Comparison of ENCODE assay signal across 28 cellular contexts in the genomic region with DNA sequence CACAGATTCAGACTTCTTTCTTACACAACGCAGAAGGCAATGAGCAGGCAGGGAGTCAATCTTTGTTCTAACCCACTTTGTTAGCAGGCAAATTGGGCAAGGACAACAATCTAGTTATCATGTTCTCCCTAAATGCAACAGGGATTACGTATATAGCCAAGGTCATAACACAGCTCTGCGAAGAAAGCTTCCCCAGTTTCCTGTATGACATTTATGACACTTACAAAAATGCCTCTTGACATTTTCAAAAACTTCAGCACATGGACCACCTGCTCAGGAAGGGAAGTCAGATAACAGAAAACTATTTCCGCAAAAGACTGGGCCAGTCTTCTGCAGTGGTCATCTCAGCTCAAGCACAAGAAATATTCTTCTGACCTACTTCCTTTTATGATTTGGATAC.
DNase-seq lines count a peak whose midpoint lies in the region; ATAC-seq and TF ChIP-seq lines count a peak whose summit lies in the region.
"Had no signal": no experiment of that assay in that cellular context is flagged by ENCODE, and none has a peak within 500 bp of the region (broad histone marks: within the 10 kb centered on the region; RNA-seq: fewer than 3 reads in every experiment).

No MANE protein-coding gene starts in this region.

- DNase-seq in heart left ventricle (no peak), right atrium auricular region (ENCODE audit: low spot score) (no peak), NOMO-1 (lab: John Stamatoyannopoulos, UW; ENCODE audit: unreplicated experiment in 2 of 2) (peak; percentile 42 to 56), fibroblast of villous mesenchyme (ENCODE audit: low read depth) (peak; percentile 83), left lobe of liver (ENCODE audit: low spot score) (no peak), cerebellum (ENCODE audit: low spot score) (no peak)
- no peak for DNase-seq in stimulated activated naive B cell treated with anti-CD40 and anti-IgM and Interleukin-4, amounts not matched to agents 10 μg/mL and 1 μg/mL and 100 μg/mL, for 72 hours
- no peak for DNase-seq in activated CD8-positive, alpha-beta memory T cell treated with anti-CD3 and anti-CD28 coated beads, Interleukin-2, amount 10 ng/mL, durations not matched to agents 7 days and 5 days
- DNase-seq: activated CD4-positive, alpha-beta memory T cell treated with anti-CD3 and anti-CD28 coated beads, Interleukin-2, amount 10 ng/mL, durations not matched to agents 7 days and 5 days; activated CD4-positive, alpha-beta T cell treated with anti-CD3 and anti-CD28 coated beads for 1 hour; activated CD8-positive, alpha-beta memory T cell treated with anti-CD3 and anti-CD28 coated beads, Interleukin-2, amount 50 U/mL, for 48 hours; activated naive CD4-positive, alpha-beta T cell treated with Interleukin-2 at 50 U/mL for 16 hours; CD8-positive, alpha-beta T cell; central memory CD4-positive, alpha-beta T cell; effector memory CD8-positive, alpha-beta T cell; foreskin keratinocyte; H7; mammary epithelial cell; NCI-H1092; NCI-H1694 treated with DMSO at 0.1 percent for 48 hours; NCI-H82; ovary; RPMI8226; stimulated activated naive CD8-positive, alpha-beta T cell treated with anti-CD3 and anti-CD28 coated beads, Interleukin-15, Interleukin-2, amounts not matched to agents 100 U/mL and 50 U/mL, for 24 hours; T-helper 17 cell had no signal

- H3K36me3 Mint-ChIP-seq in stimulated activated naive B cell treated with anti-CD40 and anti-IgM and Interleukin-4, amounts not matched to agents 10 μg/mL and 1 μg/mL and 100 μg/mL, for 72 hours = no peaks in the 10 kb centered on the region
- H3K36me3 Mint-ChIP-seq in activated CD8-positive, alpha-beta memory T cell treated with anti-CD3 and anti-CD28 coated beads, Interleukin-2, amount 10 ng/mL, durations not matched to agents 7 days and 5 days = no peaks in the 10 kb centered on the region
- H3K36me3 Mint-ChIP-seq: CD8-positive, alpha-beta T cell had no signal

- H3K4me3 Mint-ChIP-seq in stimulated activated naive B cell treated with anti-CD40 and anti-IgM and Interleukin-4, amounts not matched to agents 10 μg/mL and 1 μg/mL and 100 μg/mL, for 72 hours = no peak overlapping the region
- no peak overlapping the region for H3K4me3 Mint-ChIP-seq in activated CD8-positive, alpha-beta memory T cell treated with anti-CD3 and anti-CD28 coated beads, Interleukin-2, amount 10 ng/mL, durations not matched to agents 7 days and 5 days
- H3K4me3 Mint-ChIP-seq: activated CD4-positive, alpha-beta memory T cell treated with anti-CD3 and anti-CD28 coated beads, Interleukin-2, amount 10 ng/mL, durations not matched to agents 7 days and 5 days; activated T-helper 1 cell treated with anti-CD3 and anti-CD28 coated beads, Interleukin-12 subunit alpha, Interleukin-12 subunit beta, Interleukin-2, Interleukin-4 antibody, amounts not matched to agents 30 ng/mL and 10 ng/mL and 1 ng/mL, durations not matched to agents 14 hours and 24 hours and 36 hours; CD8-positive, alpha-beta T cell; effector memory CD8-positive, alpha-beta T cell; T-helper 17 cell had no signal

- intact Hi-C loops in heart left ventricle (cut with DNase I) = loop anchor here in 4 of 10 donors (5.0 to 10.0 kb wide), 4 partner anchors 34 to 104 kb away; a partner anchor contains a TSS

- ATAC-seq in heart left ventricle (peak in 3 of 4 donors; percentile 66 to 87 (median 66)), left lobe of liver (no peak)
- peak; percentile 12 to 41 for ATAC-seq in stimulated activated naive B cell treated with anti-CD40 and anti-IgM and Interleukin-4, amounts not matched to agents 10 μg/mL and 1 μg/mL and 100 μg/mL, for 72 hours (replicated peaks)
- no peak for ATAC-seq in activated CD8-positive, alpha-beta memory T cell treated with anti-CD3 and anti-CD28 coated beads, Interleukin-2, amount 10 ng/mL, durations not matched to agents 7 days and 5 days
- ATAC-seq: A549; CD8-positive, alpha-beta T cell; effector memory CD8-positive, alpha-beta T cell; foreskin keratinocyte; stimulated activated naive CD8-positive, alpha-beta T cell treated with anti-CD3 and anti-CD28 coated beads, Interleukin-15, Interleukin-2, amounts not matched to agents 100 U/mL and 50 U/mL, for 24 hours; T-helper 17 cell had no signal

- H3K27ac Mint-ChIP-seq in stimulated activated naive B cell treated with anti-CD40 and anti-IgM and Interleukin-4, amounts not matched to agents 10 μg/mL and 1 μg/mL and 100 μg/mL, for 72 hours = no peak overlapping the region
- no peak overlapping the region for H3K27ac Mint-ChIP-seq in activated CD8-positive, alpha-beta memory T cell treated with anti-CD3 and anti-CD28 coated beads, Interleukin-2, amount 10 ng/mL, durations not matched to agents 7 days and 5 days
- H3K27ac Mint-ChIP-seq: activated CD4-positive, alpha-beta memory T cell treated with anti-CD3 and anti-CD28 coated beads, Interleukin-2, amount 10 ng/mL, durations not matched to agents 7 days and 5 days; activated T-helper 1 cell treated with anti-CD3 and anti-CD28 coated beads, Interleukin-12 subunit alpha, Interleukin-12 subunit beta, Interleukin-2, Interleukin-4 antibody, amounts not matched to agents 30 ng/mL and 10 ng/mL and 1 ng/mL, durations not matched to agents 14 hours and 24 hours and 36 hours; CD8-positive, alpha-beta T cell; effector memory CD8-positive, alpha-beta T cell; T-helper 17 cell had no signal

- H3K4me1 ChIP-seq in heart left ventricle (peaks cover 0 to 48% (median 33%) of the 10 kb centered on the region in 12 donors), right atrium auricular region (peaks cover 0 to 30% of the 10 kb centered on the region in 2 donors)
- H3K4me1 ChIP-seq: A549 had no signal

- no peak for TF ChIP-seq CTCF in heart left ventricle (IDR thresholded peaks at IDR 0.05)
- no peak for TF ChIP-seq CTCF in right atrium auricular region (IDR thresholded peaks at IDR 0.05)
- TF ChIP-seq CTCF in fibroblast of villous mesenchyme (IDR thresholded peaks at IDR 0.05; ENCODE audit: insufficient read depth, low read depth, low read length) = no peak

- peaks cover 0 to 9% of the 10 kb centered on the region in 2 donors for H3K27me3 Mint-ChIP-seq in stimulated activated naive B cell treated with anti-CD40 and anti-IgM and Interleukin-4, amounts not matched to agents 10 μg/mL and 1 μg/mL and 100 μg/mL, for 72 hours
- H3K27me3 Mint-ChIP-seq in activated CD8-positive, alpha-beta memory T cell treated with anti-CD3 and anti-CD28 coated beads, Interleukin-2, amount 10 ng/mL, durations not matched to agents 7 days and 5 days = peaks cover 39% of the 10 kb centered on the region

- H3K4me3 ChIP-seq in heart left ventricle = no peak overlapping the region
- no peak overlapping the region for H3K4me3 ChIP-seq in right atrium auricular region
- no peak overlapping the region for H3K4me3 ChIP-seq in fibroblast of villous mesenchyme (ENCODE audit: low read depth, low read length)
- H3K4me3 ChIP-seq: A549, ovary, SK-N-MC had no signal

- H3K9me3 ChIP-seq in heart left ventricle = no peaks in the 10 kb centered on the region
- no peaks in the 10 kb centered on the region for H3K9me3 ChIP-seq in right atrium auricular region
- H3K9me3 ChIP-seq: A549, ovary had no signal

- H3K36me3 ChIP-seq in heart left ventricle (no peaks in the 10 kb centered on the region), right atrium auricular region (no peaks in the 10 kb centered on the region)
- H3K36me3 ChIP-seq: ovary had no signal

- CTCF ChIA-PET in activated CD8-positive, alpha-beta memory T cell treated with anti-CD3 and anti-CD28 coated beads, Interleukin-2, amount 10 ng/mL, durations not matched to agents 7 days and 5 days (lab: Charles Lee) = no interaction called here

- H3K27ac ChIP-seq in heart left ventricle = peak overlapping the region in 6 of 12 donors; percentile 2 to 42 (median 15)
- H3K27ac ChIP-seq in right atrium auricular region = no peak overlapping the region
- H3K27ac ChIP-seq: A549, foreskin keratinocyte, ovary, SK-N-MC had no signal

- peaks cover 7 to 10% of the 10 kb centered on the region in 2 donors for H3K4me1 Mint-ChIP-seq in stimulated activated naive B cell treated with anti-CD40 and anti-IgM and Interleukin-4, amounts not matched to agents 10 μg/mL and 1 μg/mL and 100 μg/mL, for 72 hours
- peaks cover 6% of the 10 kb centered on the region for H3K4me1 Mint-ChIP-seq in activated CD8-positive, alpha-beta memory T cell treated with anti-CD3 and anti-CD28 coated beads, Interleukin-2, amount 10 ng/mL, durations not matched to agents 7 days and 5 days

- H3K27me3 ChIP-seq in heart left ventricle (no peaks in the 10 kb centered on the region), right atrium auricular region (no peaks in the 10 kb centered on the region)
- H3K27me3 ChIP-seq: foreskin keratinocyte, ovary had no signal

- TF ChIP-seq POLR2A in heart left ventricle (IDR thresholded peaks at IDR 0.05) = no peak

- no peaks in the 10 kb centered on the region for H3K9me3 Mint-ChIP-seq in stimulated activated naive B cell treated with anti-CD40 and anti-IgM and Interleukin-4, amounts not matched to agents 10 μg/mL and 1 μg/mL and 100 μg/mL, for 72 hours
- H3K9me3 Mint-ChIP-seq in activated CD8-positive, alpha-beta memory T cell treated with anti-CD3 and anti-CD28 coated beads, Interleukin-2, amount 10 ng/mL, durations not matched to agents 7 days and 5 days (ENCODE audit: low read depth) = no peaks in the 10 kb centered on the region
- H3K9me3 Mint-ChIP-seq: activated CD4-positive, alpha-beta memory T cell treated with anti-CD3 and anti-CD28 coated beads, Interleukin-2, amount 10 ng/mL, durations not matched to agents 7 days and 5 days; CD8-positive, alpha-beta T cell; effector memory CD8-positive, alpha-beta T cell had no signal

- 13 to 35% (median 24%) methylated on average over 4 of the region's 4 CpGs for WGBS in heart left ventricle, 4 donors

Comparison
In these comparisons a context has a peak if more than half of its experiments do, and no peak if none do; other contexts are left out.
1. ATAC-seq: peak in heart left ventricle (3 of 4) and stimulated activated naive B cell treated with anti-CD40 and anti-IgM and Interleukin-4, amounts not matched to agents 10 μg/mL and 1 μg/mL and 100 μg/mL, for 72 hours (2 of 2); none in left lobe of liver (single experiment) and activated CD8-positive, alpha-beta memory T cell treated with anti-CD3 and anti-CD28 coated beads, Interleukin-2, amount 10 ng/mL, durations not matched to agents 7 days and 5 days (single experiment).
2. DNase-seq: peak in NOMO-1 (2 of 2) and fibroblast of villous mesenchyme (single experiment); none in heart left ventricle (0 of 5), right atrium auricular region (single experiment), stimulated activated naive B cell treated with anti-CD40 and anti-IgM and Interleukin-4, amounts not matched to agents 10 μg/mL and 1 μg/mL and 100 μg/mL, for 72 hours (single experiment), left lobe of liver (single experiment), activated CD8-positive, alpha-beta memory T cell treated with anti-CD3 and anti-CD28 coated beads, Interleukin-2, amount 10 ng/mL, durations not matched to agents 7 days and 5 days (single experiment) and cerebellum (single experiment).